1 cellular context compared by ENCODE assay signal in the genomic region with DNA sequence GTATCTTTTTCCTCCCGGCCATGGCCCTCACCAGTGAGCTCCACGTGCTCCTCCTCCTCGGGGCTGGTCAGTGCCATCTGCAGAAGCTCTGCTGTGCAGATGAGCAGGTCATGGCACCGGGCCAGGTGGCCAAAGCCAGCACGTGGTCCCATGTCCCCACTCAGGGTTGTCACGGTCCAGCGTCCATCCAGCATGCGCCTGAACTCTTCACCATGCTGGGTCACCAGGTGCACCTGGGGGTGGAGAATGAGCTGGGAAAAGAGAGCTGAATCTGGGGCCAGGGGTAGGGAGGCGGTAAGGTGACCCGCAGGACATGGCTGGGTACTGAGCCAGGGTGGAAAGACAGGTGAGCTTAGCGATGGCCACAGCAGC.
TF ChIP-seq lines count a peak whose summit lies in the region.

No MANE protein-coding gene starts in this region.

TF ChIP-seq in HEK293T, 16 proteins besides CTCF, POLR2A, EP300 and RAD21:
- no peak for TF ChIP-seq PKNOX1 (IDR thresholded peaks at IDR 0.05)
- no peak for TF ChIP-seq ARNT (IDR thresholded peaks at IDR 0.05)
- TF ChIP-seq NFRKB (IDR thresholded peaks at IDR 0.05): no peak
- no peak for TF ChIP-seq SP1 (IDR thresholded peaks at IDR 0.05)
- TF ChIP-seq SUZ12 (IDR thresholded peaks at IDR 0.05): no peak
- no peak for TF ChIP-seq BHLHE40 (IDR thresholded peaks at IDR 0.05; ENCODE audit: borderline replicate concordance)
- no peak for TF ChIP-seq LEF1 (IDR thresholded peaks at IDR 0.05; ENCODE audit: borderline replicate concordance)
- TF ChIP-seq HDGF (IDR thresholded peaks at IDR 0.05; ENCODE audit: borderline replicate concordance): no peak
